In genomic region chr11:18395735-18396504, GRCh38 we compare ENCODE assay signal across 8 cellular contexts. TPM values are rescaled to one million over a fixed set of nuclear protein-coding genes. Genes with fewer than 3 reads are reported as not detected.
DNase-seq lines count a peak whose midpoint lies in the region; ATAC-seq lines count a peak whose summit lies in the region.

No MANE protein-coding gene starts in this region.

- H3K36me3 Mint-ChIP-seq in activated CD4-positive, alpha-beta T cell treated with anti-CD3 and anti-CD28 coated beads, Interleukin-2, amount 10 ng/mL, durations not matched to agents 7 days and 5 days (ENCODE audit: low read depth): peaks cover 61% of the 10 kb centered on the region

- H3K4me1 Mint-ChIP-seq in activated CD4-positive, alpha-beta T cell treated with anti-CD3 and anti-CD28 coated beads, Interleukin-2, amount 10 ng/mL, durations not matched to agents 7 days and 5 days: peaks cover 59% of the 10 kb centered on the region

- no peaks in the 10 kb centered on the region for H3K27me3 ChIP-seq in BLaER1

- H3K4me3 ChIP-seq in BLaER1: peak overlapping the region; percentile 98

- H3K27ac ChIP-seq in BLaER1: peak overlapping the region; percentile 96

- peaks cover 47% of the 10 kb centered on the region for H3K36me3 ChIP-seq in BLaER1

- CTCF ChIA-PET in activated CD4-positive, alpha-beta T cell treated with anti-CD3 and anti-CD28 coated beads, Interleukin-2, amount 10 ng/mL, durations not matched to agents 7 days and 5 days (lab: Charles Lee): interaction anchor here (0.6 to 2.2 kb wide), 10 partner anchors 12 to 1640 kb away, joined by 3 to 10 read pairs (median 3); partner anchors contain the start of genes GTF2H1 and HPS5

- H4K20me1 ChIP-seq in BLaER1: peaks cover 64% of the 10 kb centered on the region

- no peaks in the 10 kb centered on the region for H3K27me3 Mint-ChIP-seq in activated CD4-positive, alpha-beta T cell treated with anti-CD3 and anti-CD28 coated beads, Interleukin-2, amount 10 ng/mL, durations not matched to agents 7 days and 5 days

- POLR2A ChIA-PET in activated CD4-positive, alpha-beta T cell treated with anti-CD3 and anti-CD28 coated beads, Interleukin-2, amount 10 ng/mL, durations not matched to agents 7 days and 5 days (lab: Charles Lee): interaction anchor here (1.0 to 2.5 kb wide), 3 partner anchors 12 to 152 kb away, joined by 5 to 35 read pairs (median 17); partner anchors contain the start of genes GTF2H1 and HPS5

- DNase-seq in NCI-H526 treated with DMSO at 0.1 percent for 48 hours (lab: John Stamatoyannopoulos, UW) (peak; percentile 99), cortex of kidney (lab: John Stamatoyannopoulos, UW) (peak; percentile 70), left kidney (ENCODE audit: low read depth, low spot score) (peak; percentile 99)
- DNase-seq in activated CD4-positive, alpha-beta T cell treated with anti-CD3 and anti-CD28 coated beads, Interleukin-2, amount 10 ng/mL, durations not matched to agents 7 days and 5 days: peak; percentile 95
- peak; percentile 96 for DNase-seq in stimulated activated CD4-positive, alpha-beta T cell treated with anti-CD3 and anti-CD28 coated beads, Interleukin-1b, Interleukin-23, amount 100 ng/mL, for 48 hours

- ATAC-seq in GM19328 (IDR thresholded peaks at IDR 0.05; ENCODE audit: unreplicated experiment) (peak; percentile 63), HG03469 (IDR thresholded peaks at IDR 0.05; ENCODE audit: unreplicated experiment) (peak; percentile 62)

- H3K4me1 ChIP-seq in BLaER1: peaks cover 53% of the 10 kb centered on the region

- H3K4me2 ChIP-seq in BLaER1: peak overlapping the region; percentile 86

- peak overlapping the region; percentile 98 for H3K9ac ChIP-seq in BLaER1

- peak overlapping the region; percentile 98 for H3K27ac Mint-ChIP-seq in activated CD4-positive, alpha-beta T cell treated with anti-CD3 and anti-CD28 coated beads, Interleukin-2, amount 10 ng/mL, durations not matched to agents 7 days and 5 days

- H3K9me3 Mint-ChIP-seq in activated CD4-positive, alpha-beta T cell treated with anti-CD3 and anti-CD28 coated beads, Interleukin-2, amount 10 ng/mL, durations not matched to agents 7 days and 5 days: no peaks in the 10 kb centered on the region

- peak overlapping the region; percentile 99 for H3K4me3 Mint-ChIP-seq in activated CD4-positive, alpha-beta T cell treated with anti-CD3 and anti-CD28 coated beads, Interleukin-2, amount 10 ng/mL, durations not matched to agents 7 days and 5 days

- H3K9me3 ChIP-seq in BLaER1: no peaks in the 10 kb centered on the region

RNA-seq across cellular contexts. Expression of gene LDHA, which starts 1.6 kb away (rescaled TPM):
- total RNA-seq in activated CD4-positive, alpha-beta T cell treated with anti-CD3 and anti-CD28 coated beads, Interleukin-2, amount 10 ng/mL, durations not matched to agents 7 days and 5 days: 100 to 1,000 TPM; 879 to 948 TPM

RNA-seq across cellular contexts. Expression of gene LDHC, which starts 16.2 kb away (rescaled TPM):
- not detected for total RNA-seq in activated CD4-positive, alpha-beta T cell treated with anti-CD3 and anti-CD28 coated beads, Interleukin-2, amount 10 ng/mL, durations not matched to agents 7 days and 5 days

RNA-seq across cellular contexts. Expression of gene LDHAL6A, which starts 59.7 kb away (rescaled TPM):
- under 1 TPM in 1 of 2 experiments, not detected in 1; 0.15 TPM for total RNA-seq in activated CD4-positive, alpha-beta T cell treated with anti-CD3 and anti-CD28 coated beads, Interleukin-2, amount 10 ng/mL, durations not matched to agents 7 days and 5 days

Comparison
In these comparisons a context has a peak if more than half of its experiments do, and no peak if none do; other contexts are left out.
1. Peak in every context shown above with its lines: DNase-seq, ATAC-seq, H3K4me3 ChIP-seq and H3K27ac ChIP-seq.